18 cellular contexts compared by ENCODE assay signal in genomic region chr6:168598251-168599117, GRCh38.
"Had no signal": no experiment of that assay in that cellular context is flagged by ENCODE, and none has a peak within 500 bp of the region (broad histone marks: within the 10 kb centered on the region; RNA-seq: fewer than 3 reads in every experiment).

No MANE protein-coding gene starts in this region.

- H3K27ac ChIP-seq: esophagus squamous epithelium, gastroesophageal sphincter, left ventricle myocardium inferior, lower lobe of right lung, vagina had no signal

- H3K36me3 ChIP-seq: esophagus squamous epithelium, left ventricle myocardium inferior, lower lobe of right lung, vagina had no signal

- H3K9me3 ChIP-seq: esophagus squamous epithelium, gastroesophageal sphincter, left ventricle myocardium inferior, lower lobe of right lung, vagina had no signal

- H3K4me3 ChIP-seq: esophagus squamous epithelium, gastroesophageal sphincter, left ventricle myocardium inferior, lower lobe of right lung, vagina had no signal

- H3K4me3 Mint-ChIP-seq: immature natural killer cell; memory B cell; naive thymus-derived CD8-positive, alpha-beta T cell; stimulated activated naive CD8-positive, alpha-beta T cell treated with anti-CD3 and anti-CD28 coated beads, Interleukin-15, Interleukin-2, amounts not matched to agents 100 ng/mL and 50 ng/mL, for 24 hours; type B pancreatic cell had no signal

- H3K27me3 ChIP-seq: esophagus squamous epithelium, gastroesophageal sphincter, vagina had no signal

- DNase-seq: cerebellar nuclear complex; dermis blood vessel endothelial cell; esophagus squamous epithelium; foreskin fibroblast; immature natural killer cell; kidney; left cardiac atrium; left ventricle myocardium inferior; lower lobe of right lung; small intestine; stimulated activated CD4-positive, alpha-beta T cell treated with anti-CD3 and anti-CD28 coated beads, Interleukin-12 subunit alpha, Interleukin-12 subunit beta, amount 100 ng/mL, for 4 hours had no signal

- H3K27ac Mint-ChIP-seq: memory B cell; stimulated activated naive CD8-positive, alpha-beta T cell treated with anti-CD3 and anti-CD28 coated beads, Interleukin-15, Interleukin-2, amounts not matched to agents 100 ng/mL and 50 ng/mL, for 24 hours; type B pancreatic cell had no signal

- H3K4me1 ChIP-seq: esophagus squamous epithelium, gastroesophageal sphincter, left ventricle myocardium inferior, lower lobe of right lung, vagina had no signal

- FAIRE-seq: colon, kidney, small intestine had no signal

- H3K9me3 Mint-ChIP-seq: immature natural killer cell; stimulated activated naive CD8-positive, alpha-beta T cell treated with anti-CD3 and anti-CD28 coated beads, Interleukin-15, Interleukin-2, amounts not matched to agents 100 ng/mL and 50 ng/mL, for 24 hours; type B pancreatic cell had no signal

- ATAC-seq: gastroesophageal sphincter; left cardiac atrium; naive thymus-derived CD8-positive, alpha-beta T cell had no signal

- H3K36me3 Mint-ChIP-seq: immature natural killer cell; memory B cell; naive thymus-derived CD8-positive, alpha-beta T cell; type B pancreatic cell had no signal

- H3K27me3 Mint-ChIP-seq: stimulated activated naive CD8-positive, alpha-beta T cell treated with anti-CD3 and anti-CD28 coated beads, Interleukin-15, Interleukin-2, amounts not matched to agents 100 ng/mL and 50 ng/mL, for 24 hours had no signal
